ENCODE assay signal across 11 cellular contexts in genomic region chr5:121503111-121503840, GRCh38.
DNase-seq lines count a peak whose midpoint lies in the region; ATAC-seq, FAIRE-seq and TF ChIP-seq lines count a peak whose summit lies in the region.
"Had no signal": no experiment of that assay in that cellular context is flagged by ENCODE, and none has a peak within 500 bp of the region (broad histone marks: within the 10 kb centered on the region; RNA-seq: fewer than 3 reads in every experiment).

No MANE protein-coding gene starts in this region.

- H3K4me3 Mint-ChIP-seq in T-cell = no peak overlapping the region
- H3K4me3 Mint-ChIP-seq: activated CD4-positive, alpha-beta T cell treated with anti-CD3 and anti-CD28 coated beads, Interleukin-2, amount 10 ng/mL, durations not matched to agents 7 days and 5 days had no signal

- FAIRE-seq in K562 (lab: Jason Lieb, UNC) = no peak
- FAIRE-seq in kidney (lab: Jason Lieb, UNC) = no peak

- no peaks in the 10 kb centered on the region for H4K20me1 ChIP-seq in K562 (replicated peaks; ENCODE audit: control insufficient read depth, insufficient read depth, low read length)

- no peaks in the 10 kb centered on the region for H3K36me3 Mint-ChIP-seq in T-cell

- intact Hi-C loops in K562 (cut with micrococcal nuclease) = no loop called here
- intact Hi-C loops in kidney (cut with DNase I) = no loop called here

- WGBS in K562 (ENCODE audit: insufficient coverage, low coverage, missing lambda C conversion rate) = 0% methylated on average over 2 of the region's 2 CpGs

- in situ Hi-C loops in K562 (cut with MboI) = no loop called here

- no peaks in the 10 kb centered on the region for H3K79me2 ChIP-seq in K562 (ENCODE audit: control insufficient read depth, insufficient read depth, low read length)

- TF ChIP-seq RAD21 in K562 (CRISPR knock-in tag; conservative IDR thresholded peaks at IDR 0.05 in 1 of 2, IDR thresholded peaks at IDR 0.05 in 1 of 2) = no peak

- no peaks in the 10 kb centered on the region for H3K27me3 Mint-ChIP-seq in T-cell
- H3K27me3 Mint-ChIP-seq: activated CD4-positive, alpha-beta T cell treated with anti-CD3 and anti-CD28 coated beads, Interleukin-2, amount 10 ng/mL, durations not matched to agents 7 days and 5 days had no signal

- no peaks in the 10 kb centered on the region for H3K4me1 Mint-ChIP-seq in T-cell
- H3K4me1 Mint-ChIP-seq: activated CD4-positive, alpha-beta T cell treated with anti-CD3 and anti-CD28 coated beads, Interleukin-2, amount 10 ng/mL, durations not matched to agents 7 days and 5 days had no signal

- no peak overlapping the region for H3K27ac ChIP-seq in K562 (ENCODE audit: extremely low read depth, low read depth, low read length)
- no peak overlapping the region for H3K27ac ChIP-seq in kidney (ENCODE audit: low read depth in 2 of 2, low read length in 2 of 2)

- peaks cover 0 to 3% (median 0%) of the 10 kb centered on the region in 3 donors for H3K9me3 Mint-ChIP-seq in T-cell
- H3K9me3 Mint-ChIP-seq: activated CD4-positive, alpha-beta T cell treated with anti-CD3 and anti-CD28 coated beads, Interleukin-2, amount 10 ng/mL, durations not matched to agents 7 days and 5 days had no signal

- no peaks in the 10 kb centered on the region for H3K36me3 ChIP-seq in K562 (ENCODE audit: control insufficient read depth, insufficient read depth, low read length)
- H3K36me3 ChIP-seq in kidney (ENCODE audit: control insufficient read depth in 1 of 2, insufficient read depth in 2 of 2, low read length in 2 of 2) = no peaks in the 10 kb centered on the region

- H3K9me3 ChIP-seq in K562 (replicated peaks; ENCODE audit: control insufficient read depth, insufficient read depth, low read depth, low read length) (no peaks in the 10 kb centered on the region), kidney (ENCODE audit: control insufficient read depth in 1 of 2, low read length in 2 of 2) (no peaks in the 10 kb centered on the region)

- H3K4me1 ChIP-seq in K562 (replicated peaks in 1 of 2; ENCODE audit: control insufficient read depth in 2 of 2, insufficient read depth in 2 of 2, low read length in 2 of 2) = no peaks in the 10 kb centered on the region
- no peaks in the 10 kb centered on the region for H3K4me1 ChIP-seq in kidney (ENCODE audit: control insufficient read depth in 1 of 2, insufficient read depth in 1 of 2, low read depth in 1 of 2, low read length in 2 of 2)

- TF ChIP-seq CTCF in K562 (IDR thresholded peaks at IDR 0.05 in 2 of 3, conservative IDR thresholded peaks at IDR 0.05 in 1 of 3; ENCODE audit: insufficient read depth in 2 of 3, low read depth in 1 of 3, low read length in 3 of 3) = no peak
- TF ChIP-seq CTCF in kidney (IDR thresholded peaks at IDR 0.05; ENCODE audit: borderline replicate concordance, extremely low read depth, insufficient read depth) = no peak

- H3K9me1 ChIP-seq in K562 (ENCODE audit: control insufficient read depth, insufficient read depth, low read length) = no peaks in the 10 kb centered on the region

- H3K27ac Mint-ChIP-seq in T-cell = no peak overlapping the region
- H3K27ac Mint-ChIP-seq: activated CD4-positive, alpha-beta T cell treated with anti-CD3 and anti-CD28 coated beads, Interleukin-2, amount 10 ng/mL, durations not matched to agents 7 days and 5 days had no signal

- H3K27me3 ChIP-seq in K562 (ENCODE audit: control insufficient read depth in 2 of 2, insufficient read depth in 2 of 2, low read length in 2 of 2) = no peaks in the 10 kb centered on the region

- POLR2A ChIA-PET in K562 (lab: Yijun Ruan, JAX) (interaction anchor here (0.6 kb wide), 1 partner anchor 50 kb away, joined by 3 read pairs; no protein-coding TSS in a partner anchor), T-cell (lab: Charles Lee) (no interaction called here)

- H3K4me3 ChIP-seq in K562 (no peak overlapping the region), kidney (ENCODE audit: low read length in 2 of 2) (no peak overlapping the region)

- BruUV-seq in K562 (replicated peaks; lab: Mats Ljungman, UMichigan) = no TSS peak

- no peak overlapping the region for H3K9ac ChIP-seq in K562 (ENCODE audit: insufficient read depth in 1 of 2, low read depth in 2 of 2, low read length in 2 of 2)
- no peak overlapping the region for H3K9ac ChIP-seq in kidney (ENCODE audit: low read length in 2 of 2)

- CTCF ChIA-PET in K562 (lab: Yijun Ruan, JAX; ENCODE audit: low intra/inter-chr PET ratio) (no interaction called here), T-cell (lab: Charles Lee) (interaction anchor here in 1 of 2 donors (0.6 kb wide), 1 partner anchor 1665 kb away, joined by 3 read pairs; no protein-coding TSS in a partner anchor)

- H3K4me2 ChIP-seq in K562 (ENCODE audit: insufficient read depth, low read length) = no peak overlapping the region

- DNase-seq in COLO668 (lab: John Stamatoyannopoulos, UW; ENCODE audit: unreplicated experiment) (peak; percentile 0), MV-4-11 (lab: John Stamatoyannopoulos, UW) (peak; percentile 36), K562 (ENCODE audit: extremely low read depth in 1 of 4, low spot score in 3 of 4) (peak in 3 of 4 experiments; percentile 8 to 18 (median 10)), left kidney (ENCODE audit: low read depth, low spot score) (peak; percentile 73), NCI-H1694 treated with DMSO at 0.1 percent for 48 hours (lab: John Stamatoyannopoulos, UW) (no peak), kidney (no peak), NCI-H187 (lab: John Stamatoyannopoulos, UW) (no peak), T-cell (no peak)
- DNase-seq: activated CD4-positive, alpha-beta T cell treated with anti-CD3 and anti-CD28 coated beads, Interleukin-2, amount 10 ng/mL, durations not matched to agents 7 days and 5 days; NCI-H2081 treated with DMSO at 0.1 percent for 48 hours had no signal

- H2AFZ ChIP-seq in K562 (ENCODE audit: low read depth, low read length) = no peak overlapping the region

- TF ChIP-seq EP300 in K562 (IDR thresholded peaks at IDR 0.05; ENCODE audit: low read length) = no peak

- ATAC-seq in K562 (no peak), T-cell (replicated peaks in 1 of 4) (no peak)
- ATAC-seq: left colon had no signal

- no peak for TF ChIP-seq POLR2A in K562 (conservative IDR thresholded peaks at IDR 0.05)

TF ChIP-seq in K562, 482 proteins besides CTCF, POLR2A, EP300 and RAD21 (continues in another document):
- TF ChIP-seq NFIC (IDR thresholded peaks at IDR 0.05) (peak; percentile 98), FOXO4 (CRISPR knock-in tag; IDR thresholded peaks at IDR 0.05) (no peak), SREBF2 (CRISPR knock-in tag; IDR thresholded peaks at IDR 0.05) (no peak), NEUROD1 (IDR thresholded peaks at IDR 0.05; ENCODE audit: borderline replicate concordance, low read depth, low read length, partially characterized antibody) (no peak), FOXA3 (CRISPR knock-in tag; conservative IDR thresholded peaks at IDR 0.05 in 1 of 2, IDR thresholded peaks at IDR 0.05 in 1 of 2) (no peak), ZNF609 (CRISPR knock-in tag; IDR thresholded peaks at IDR 0.05; ENCODE audit: borderline replicate concordance) (no peak), MIER1 (IDR thresholded peaks at IDR 0.05; ENCODE audit: low read depth) (no peak)

Comparison
In these comparisons a context has a peak if more than half of its experiments do, and no peak if none do; other contexts are left out.
1. DNase-seq: peak in COLO668 (single experiment), MV-4-11 (single experiment), K562 (3 of 4) and left kidney (single experiment); none in NCI-H1694 treated with DMSO at 0.1 percent for 48 hours (single experiment), kidney (single experiment), NCI-H187 (0 of 2) and T-cell (0 of 34).